Comparison of ENCODE assay signal across 8 cellular contexts in the genomic region with DNA sequence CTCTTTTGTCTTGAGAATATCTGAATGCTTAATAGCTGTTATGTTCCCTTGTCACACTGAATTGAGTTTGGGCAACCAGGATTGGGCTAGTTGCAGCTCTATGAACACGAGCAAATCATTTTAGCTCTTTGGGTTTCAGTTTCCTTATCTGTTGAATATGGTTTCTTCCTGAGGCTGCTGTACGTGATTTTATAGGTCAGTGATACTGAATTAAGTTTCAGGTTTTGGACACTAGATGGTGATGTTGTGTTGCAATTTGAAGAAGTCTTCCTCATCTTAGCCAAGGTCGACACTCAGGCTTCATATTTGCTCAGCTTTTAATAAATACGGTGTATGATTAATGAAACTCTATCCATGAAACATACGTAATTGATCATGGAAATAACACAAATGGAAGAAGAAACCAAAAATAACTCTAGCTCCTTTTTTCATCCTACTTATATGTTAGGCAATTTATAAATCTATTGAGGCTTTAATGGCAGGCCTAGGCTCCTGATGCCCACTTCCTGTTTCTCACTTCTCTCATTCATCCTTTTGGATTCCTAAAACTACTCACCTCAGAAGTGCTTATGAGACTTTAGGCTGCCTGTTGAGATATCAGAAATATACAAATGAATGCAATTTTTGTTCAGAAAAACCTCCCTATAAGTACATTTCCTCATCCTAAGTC.
A peak's percentile ranks its signal among the peaks of the same experiment; 100 is the strongest.
DNase-seq lines count a peak whose midpoint lies in the region; ATAC-seq and TF ChIP-seq lines count a peak whose summit lies in the region.

No MANE protein-coding gene starts in this region.

- peak overlapping the region; percentile 23 for H2AFZ ChIP-seq in parathyroid adenoma

- no peaks in the 10 kb centered on the region for H3K27me3 Mint-ChIP-seq in CD4-positive, CD25-positive, alpha-beta regulatory T cell

- H3K27ac Mint-ChIP-seq in CD4-positive, CD25-positive, alpha-beta regulatory T cell = peak overlapping the region; percentile 6 to 74 (median 45)

- peak; percentile 76 to 77 for ATAC-seq in CD4-positive, CD25-positive, alpha-beta regulatory T cell (ENCODE audit: low read depth in 2 of 2)
- ATAC-seq in GM18858 (IDR thresholded peaks at IDR 0.05; ENCODE audit: unreplicated experiment) (peak; percentile 97), HG02943 (IDR thresholded peaks at IDR 0.05; ENCODE audit: low read depth, unreplicated experiment) (peak; percentile 98)

- no peaks in the 10 kb centered on the region for H3K9me3 ChIP-seq in CD4-positive, CD25-positive, alpha-beta regulatory T cell (ENCODE audit: control insufficient read depth in 2 of 2, low read length in 2 of 2)
- H3K9me3 ChIP-seq in parathyroid adenoma (ENCODE audit: control insufficient read depth, low read length) = no peaks in the 10 kb centered on the region

- no peak overlapping the region for H3K27ac ChIP-seq in CD4-positive, CD25-positive, alpha-beta regulatory T cell (ENCODE audit: insufficient read depth, low read length, poor library complexity, severe bottlenecking)
- H3K27ac ChIP-seq in parathyroid adenoma = no peak overlapping the region

- H3K4me1 Mint-ChIP-seq in CD4-positive, CD25-positive, alpha-beta regulatory T cell = peaks cover 0 to 5% (median 0%) of the 10 kb centered on the region in 4 donors

- peak in 2 of 3 donors; percentile 51 to 83 for DNase-seq in CD4-positive, CD25-positive, alpha-beta regulatory T cell
- DNase-seq in NCI-H146 treated with DMSO at 0.1 percent for 48 hours (lab: John Stamatoyannopoulos, UW; ENCODE audit: unreplicated experiment) (peak; percentile 38), SKM-1 treated with dmso at 0.1 percent for 144 hours (lab: John Stamatoyannopoulos, UW; ENCODE audit: unreplicated experiment) (peak; percentile 77), fibroblast of the aortic adventitia (ENCODE audit: low read depth) (peak; percentile 61), cerebellar nuclear complex (lab: John Stamatoyannopoulos, UW) (no peak)

- H3K4me1 ChIP-seq in CD4-positive, CD25-positive, alpha-beta regulatory T cell (ENCODE audit: control insufficient read depth, insufficient read depth, low read length, poor library complexity, severe bottlenecking) = no peaks in the 10 kb centered on the region
- H3K4me1 ChIP-seq in parathyroid adenoma = no peaks in the 10 kb centered on the region

- no peak overlapping the region for H3K9ac ChIP-seq in parathyroid adenoma

- peak; percentile 32 for TF ChIP-seq CTCF in fibroblast of the aortic adventitia (IDR thresholded peaks at IDR 0.05; ENCODE audit: insufficient read depth, low read length)
- TF ChIP-seq CTCF in parathyroid adenoma (IDR thresholded peaks at IDR 0.05) = peak; percentile 24

- H3K36me3 Mint-ChIP-seq in CD4-positive, CD25-positive, alpha-beta regulatory T cell = no peaks in the 10 kb centered on the region

- H3K79me2 ChIP-seq in parathyroid adenoma = no peaks in the 10 kb centered on the region

- no peaks in the 10 kb centered on the region for H3K27me3 ChIP-seq in CD4-positive, CD25-positive, alpha-beta regulatory T cell (ENCODE audit: control insufficient read depth, insufficient read depth, low read length)
- H3K27me3 ChIP-seq in parathyroid adenoma (ENCODE audit: control insufficient read depth, insufficient read depth, low read length) = no peaks in the 10 kb centered on the region

- peak overlapping the region in 2 of 4 donors; percentile 17 to 33 for H3K4me3 Mint-ChIP-seq in CD4-positive, CD25-positive, alpha-beta regulatory T cell

- H3K36me3 ChIP-seq in CD4-positive, CD25-positive, alpha-beta regulatory T cell (ENCODE audit: control insufficient read depth, insufficient read depth, low read length) = no peaks in the 10 kb centered on the region
- no peaks in the 10 kb centered on the region for H3K36me3 ChIP-seq in parathyroid adenoma (ENCODE audit: control insufficient read depth, insufficient read depth, low read length)

- H3K9me3 Mint-ChIP-seq in CD4-positive, CD25-positive, alpha-beta regulatory T cell = peaks cover 0 to 2% (median 0%) of the 10 kb centered on the region in 7 donors

- peak overlapping the region; percentile 68 for H3K4me3 ChIP-seq in CD4-positive, CD25-positive, alpha-beta regulatory T cell (ENCODE audit: low read depth, low read length)
- H3K4me3 ChIP-seq in fibroblast of the aortic adventitia (ENCODE audit: low read depth, low read length) (no peak overlapping the region), parathyroid adenoma (ENCODE audit: low read depth, low read length) (no peak overlapping the region)

- no peak overlapping the region for H3K4me2 ChIP-seq in parathyroid adenoma (ENCODE audit: low read length)

Comparison
In these comparisons a context has a peak if more than half of its experiments do, and no peak if none do; other contexts are left out.
1. DNase-seq: peak in CD4-positive, CD25-positive, alpha-beta regulatory T cell (2 of 3), NCI-H146 treated with DMSO at 0.1 percent for 48 hours (single experiment), SKM-1 treated with dmso at 0.1 percent for 144 hours (single experiment) and fibroblast of the aortic adventitia (single experiment); none in cerebellar nuclear complex (0 of 2).
2. Peak in every context shown above with its lines, with median percentiles within 50 percentile points of each other: ATAC-seq.